ENCODE assay signal across 15 cellular contexts in genomic region chr1:233708416-233708815, GRCh38.
A peak's percentile ranks its signal among the peaks of the same experiment; 100 is the strongest.
DNase-seq lines count a peak whose midpoint lies in the region; ATAC-seq and TF ChIP-seq lines count a peak whose summit lies in the region.
"Had no signal": no experiment of that assay in that cellular context is flagged by ENCODE, and none has a peak within 500 bp of the region (broad histone marks: within the 10 kb centered on the region; RNA-seq: fewer than 3 reads in every experiment).

No MANE protein-coding gene starts in this region.

- H3K4me2 ChIP-seq in GM23338 = no peak overlapping the region
- H3K4me2 ChIP-seq in trophoblast cell (ENCODE audit: low read length) = no peak overlapping the region

- no peak overlapping the region for H4K91ac ChIP-seq in trophoblast cell (ENCODE audit: low read depth, low read length)

- no peaks in the 10 kb centered on the region for H3K9me3 ChIP-seq in esophagus squamous epithelium
- H3K9me3 ChIP-seq in trophoblast cell (ENCODE audit: insufficient read depth, low read depth, low read length) = no peaks in the 10 kb centered on the region

- peaks cover 15% of the 10 kb centered on the region for H3K4me1 Mint-ChIP-seq in GM23338
- H3K4me1 Mint-ChIP-seq: CD14-positive monocyte had no signal

- H3K4me3 ChIP-seq in GM23338 (no peak overlapping the region), esophagus squamous epithelium (no peak overlapping the region), trophoblast cell (ENCODE audit: low read depth, low read length) (no peak overlapping the region)

- H4K12ac ChIP-seq in trophoblast cell (ENCODE audit: low read depth, low read length) = no peak overlapping the region

- H3K9me2 ChIP-seq in GM23338 (ENCODE audit: insufficient read depth) = peaks cover 11% of the 10 kb centered on the region; the same call in 1 of the 2 replicates

- no peak overlapping the region for H4K8ac ChIP-seq in trophoblast cell (ENCODE audit: low read depth, low read length)

- H3K18ac ChIP-seq in trophoblast cell (ENCODE audit: low read length) = no peak overlapping the region

- H2AK5ac ChIP-seq in trophoblast cell (ENCODE audit: low read length) = no peak overlapping the region

- intact Hi-C loops in esophagus squamous epithelium (cut with DNase I) = no loop called here

- H3K79me2 ChIP-seq in GM23338 (replicated peaks; ENCODE audit: insufficient read depth) = no peaks in the 10 kb centered on the region
- H3K79me2 ChIP-seq in trophoblast cell (ENCODE audit: control insufficient read depth, insufficient read depth, low read length, poor library complexity) = no peaks in the 10 kb centered on the region

- H2BK120ac ChIP-seq in trophoblast cell (ENCODE audit: insufficient read depth, low read length, poor library complexity) = no peak overlapping the region

- no peaks in the 10 kb centered on the region for H3F3A ChIP-seq in GM23338 (replicated peaks; ENCODE audit: low read depth)

- TF ChIP-seq POLR2A in esophagus squamous epithelium (IDR thresholded peaks at IDR 0.05) = no peak

- H3K23ac ChIP-seq in trophoblast cell (ENCODE audit: low read length) = no peak overlapping the region

- CTCF ChIA-PET in RWPE1 (lab: Yijun Ruan, JAX) = no interaction called here

- no peak overlapping the region for H3K4me3 Mint-ChIP-seq in GM23338
- H3K4me3 Mint-ChIP-seq: CD14-positive monocyte had no signal

- no peak overlapping the region for H2BK5ac ChIP-seq in trophoblast cell (ENCODE audit: low read depth, low read length, poor library complexity)

- H4K20me1 ChIP-seq in GM23338 (replicated peaks; ENCODE audit: insufficient read depth) = no peaks in the 10 kb centered on the region

- peaks cover 3% of the 10 kb centered on the region for H3K27me3 Mint-ChIP-seq in GM23338 (ENCODE audit: insufficient read depth, low read depth, poor library complexity)

- H2AFZ ChIP-seq in GM23338 (peak overlapping the region; percentile 52; the same call in 1 of the 2 replicates), trophoblast cell (ENCODE audit: insufficient read depth, low read length, poor library complexity) (no peak overlapping the region)

- H3K4me1 ChIP-seq in GM23338 (ENCODE audit: insufficient read depth) (peaks cover 10% of the 10 kb centered on the region; the same call in 1 of the 2 replicates), esophagus squamous epithelium (peaks cover 13 to 50% (median 31%) of the 10 kb centered on the region in 3 donors), trophoblast cell (ENCODE audit: control insufficient read depth in 1 of 2, insufficient read depth in 2 of 2, low read length in 2 of 2) (peaks cover 6 to 10% of the 10 kb centered on the region in 2 experiments)

- H3K36me3 Mint-ChIP-seq in GM23338 (ENCODE audit: low read depth) = no peaks in the 10 kb centered on the region
- H3K36me3 Mint-ChIP-seq: CD14-positive monocyte had no signal

- H3K14ac ChIP-seq in trophoblast cell (ENCODE audit: low read length) = no peak overlapping the region

- WGBS in esophagus squamous epithelium, 2 donors = 54 to 83% methylated on average over 2 of the region's 2 CpGs
- no CpG with 5 or more reads among the region's 2 CpGs for WGBS in trophoblast cell (ENCODE audit: extremely low coverage, insufficient coverage, insufficient read length)

- no peak overlapping the region for H3K9ac ChIP-seq in trophoblast cell (ENCODE audit: low read length)

- H3K27ac Mint-ChIP-seq in GM23338 = no peak overlapping the region
- H3K27ac Mint-ChIP-seq: CD14-positive monocyte had no signal

- H3K27ac ChIP-seq in GM23338 (ENCODE audit: low read depth) (no peak overlapping the region), RWPE1 (peak overlapping the region; percentile 91), esophagus squamous epithelium (peak overlapping the region; percentile 76 to 83 (median 79)), trophoblast cell (ENCODE audit: low read depth, low read length) (no peak overlapping the region)

- peaks cover 3% of the 10 kb centered on the region for H3K79me1 ChIP-seq in trophoblast cell (ENCODE audit: low read length)

- no peak overlapping the region for H3K4ac ChIP-seq in trophoblast cell (ENCODE audit: low read depth, low read length)

- no peak for TF ChIP-seq CTCF in GM23338 (conservative IDR thresholded peaks at IDR 0.05; ENCODE audit: low read depth in 2 of 2)
- TF ChIP-seq CTCF in RWPE1 (conservative IDR thresholded peaks at IDR 0.05; ENCODE audit: low read depth) = no peak
- TF ChIP-seq CTCF in esophagus squamous epithelium (IDR thresholded peaks at IDR 0.05) = no peak

- no peak for ATAC-seq in GM23338
- ATAC-seq in HG03025 (IDR thresholded peaks at IDR 0.05; ENCODE audit: low FRiP score, unreplicated experiment) = no peak
- ATAC-seq: HepG2 had no signal

- no peak for DNase-seq in GM23338 (ENCODE audit: low spot score)
- DNase-seq in RWPE1 (ENCODE audit: low spot score) = no peak
- no peak for DNase-seq in esophagus squamous epithelium (lab: John Stamatoyannopoulos, UW)
- no peak for DNase-seq in trophoblast cell
- DNase-seq in NCI-H774 (lab: John Stamatoyannopoulos, UW) = no peak
- DNase-seq in activated T-cell treated with anti-CD3 and anti-CD28 coated beads for 4 hours = no peak
- DNase-seq: COR-L47, Karpas-422, NCI-H1417, NCI-H1930, NCI-H2171, NCI-H510A had no signal

- H3K36me3 ChIP-seq in GM23338 (ENCODE audit: insufficient read depth) (no peaks in the 10 kb centered on the region), esophagus squamous epithelium (no peaks in the 10 kb centered on the region), trophoblast cell (ENCODE audit: control insufficient read depth in 1 of 2, insufficient read depth in 2 of 2, low read length in 2 of 2) (no peaks in the 10 kb centered on the region)

- H2BK12ac ChIP-seq in trophoblast cell (ENCODE audit: low read length) = peak overlapping the region; percentile 56

- H3K9me3 Mint-ChIP-seq in GM23338 = peaks cover 13% of the 10 kb centered on the region; the same call in 1 of the 3 replicates

- POLR2A ChIA-PET in RWPE1 (lab: Yijun Ruan, JAX; ENCODE audit: low non-redundant PET) = no interaction called here

- H3K27me3 ChIP-seq in GM23338 (ENCODE audit: insufficient read depth) = no peaks in the 10 kb centered on the region
- no peaks in the 10 kb centered on the region for H3K27me3 ChIP-seq in esophagus squamous epithelium
- no peaks in the 10 kb centered on the region for H3K27me3 ChIP-seq in trophoblast cell (ENCODE audit: insufficient read depth, low read length)

TF ChIP-seq in GM23338, 12 proteins besides CTCF, POLR2A, EP300 and RAD21 (continues in another document):
- TF ChIP-seq NANOG (IDR thresholded peaks at IDR 0.05; ENCODE audit: borderline replicate concordance) (no peak), STAT1 (IDR thresholded peaks at IDR 0.05; ENCODE audit: unreplicated experiment) (no peak), ZNF114 (CRISPR knock-in tag; IDR thresholded peaks at IDR 0.05) (no peak), ZNF331 (CRISPR knock-in tag; IDR thresholded peaks at IDR 0.05; ENCODE audit: low read depth) (no peak), ETS1 (IDR thresholded peaks at IDR 0.05) (no peak), JUNB (IDR thresholded peaks at IDR 0.05; ENCODE audit: unreplicated experiment) (no peak), EZH2phosphoT487 (IDR thresholded peaks at IDR 0.05; ENCODE audit: unreplicated experiment) (no peak), CREB1 (CRISPR knock-in tag; IDR thresholded peaks at IDR 0.05; ENCODE audit: low read depth) (no peak), POLR2AphosphoS5 (IDR thresholded peaks at IDR 0.05; ENCODE audit: low read depth) (no peak), EZH2 (IDR thresholded peaks at IDR 0.05; ENCODE audit: low read depth, unreplicated experiment) (no peak), REST (IDR thresholded peaks at IDR 0.05; ENCODE audit: unreplicated experiment) (no peak)

Comparison
In these comparisons a context has a peak if more than half of its experiments do, and no peak if none do; other contexts are left out.
1. H3K27ac ChIP-seq: peak in RWPE1 (single experiment) and esophagus squamous epithelium (4 of 4); none in GM23338 (single experiment) and trophoblast cell (single experiment).